19 cellular contexts compared by ENCODE assay signal in genomic region chr5:159463590-159464321, GRCh38.
DNase-seq lines count a peak whose midpoint lies in the region; ATAC-seq and TF ChIP-seq lines count a peak whose summit lies in the region.
"Had no signal": no experiment of that assay in that cellular context is flagged by ENCODE, and none has a peak within 500 bp of the region (broad histone marks: within the 10 kb centered on the region; RNA-seq: fewer than 3 reads in every experiment).

No MANE protein-coding gene starts in this region.

- H3K27ac ChIP-seq in prostate gland = no peak overlapping the region
- H3K27ac ChIP-seq: cardiac muscle cell, HL-60 had no signal

- no peaks in the 10 kb centered on the region for H3K36me3 ChIP-seq in prostate gland
- H3K36me3 ChIP-seq: cardiac muscle cell, MG63 had no signal

- no peaks in the 10 kb centered on the region for H3K4me1 ChIP-seq in prostate gland (replicated peaks)

- DNase-seq in ACHN = peak; percentile 54
- DNase-seq in HT1080 (ENCODE audit: low read depth) = peak; percentile 30
- peak; percentile 68 for DNase-seq in iris pigment epithelial cell (ENCODE audit: low read depth)
- DNase-seq in NCI-H1105 (lab: John Stamatoyannopoulos, UW) = no peak
- DNase-seq in prostate gland (ENCODE audit: low spot score) = no peak
- DNase-seq in stimulated activated CD4-positive, alpha-beta T cell treated with anti-CD3 and anti-CD28 coated beads, Interleukin-4, amount 100 ng/mL, for 1 hour = no peak
- no peak for DNase-seq in GM13977 (ENCODE audit: low spot score)
- DNase-seq: activated CD8-positive, alpha-beta memory T cell treated with anti-CD3 and anti-CD28 coated beads, Interleukin-2, amount 10 ng/mL, durations not matched to agents 7 days and 5 days; DMS79 treated with DMSO at 0.1 percent for 48 hours; immature natural killer cell; MG63; mucosa of descending colon; NCI-H2107; occipital lobe; stimulated activated naive CD8-positive, alpha-beta T cell treated with anti-CD3 and anti-CD28 coated beads, Interleukin-15, amount 100 ng/mL, for 72 hours had no signal

- in situ Hi-C loops in ACHN (cut with HindIII; ENCODE audit: low pct_ligation_motif_present, low pct_unique_long_range_greater_than_20kb, low sequenced_read_pairs) = no loop called here
- in situ Hi-C loops in GM13977 (cut with MboI; ENCODE audit: low pct_unique_long_range_greater_than_20kb, low sequenced_read_pairs, unreplicated experiment) = no loop called here

- TF ChIP-seq CTCF in prostate gland (IDR thresholded peaks at IDR 0.05) = no peak
- no peak for TF ChIP-seq CTCF in GM13977 (IDR thresholded peaks at IDR 0.05; ENCODE audit: extremely low read depth, insufficient read depth, missing control alignments)

- H3K4me3 ChIP-seq in prostate gland = no peak overlapping the region
- H3K4me3 ChIP-seq: cardiac muscle cell, MG63, mucosa of descending colon, smooth muscle cell had no signal

- peak; percentile 37; the same call in 2 of the 3 replicates for ATAC-seq in SK-N-SH treated with all-trans-retinoic acid at 6 μM for 48 hours
- ATAC-seq: activated CD8-positive, alpha-beta memory T cell treated with anti-CD3 and anti-CD28 coated beads, Interleukin-2, amount 10 ng/mL, durations not matched to agents 7 days and 5 days; mucosa of descending colon; stimulated activated naive CD8-positive, alpha-beta T cell treated with anti-CD3 and anti-CD28 coated beads, Interleukin-15, amount 100 ng/mL, for 72 hours had no signal

- TF ChIP-seq POLR2A in prostate gland (IDR thresholded peaks at IDR 0.05) = no peak

- H3K9me3 ChIP-seq in prostate gland = no peaks in the 10 kb centered on the region
- H3K9me3 ChIP-seq: MG63, mucosa of descending colon had no signal

- no peaks in the 10 kb centered on the region for H3K27me3 ChIP-seq in prostate gland (replicated peaks; ENCODE audit: insufficient read depth)
- H3K27me3 ChIP-seq: cardiac muscle cell, MG63 had no signal

- intact Hi-C loops in prostate gland (cut with DNase I) = no loop called here

- WGBS in prostate gland = 81% methylated on average over 1 of the region's 1 CpG

TF ChIP-seq in SK-N-SH treated with all-trans-retinoic acid at 6 μM for 48 hours, 23 proteins besides CTCF, POLR2A, EP300 and RAD21:
- no peak for TF ChIP-seq ZNF70 (CRISPR knock-in tag; IDR thresholded peaks at IDR 0.05)
- TF ChIP-seq ISL1 (CRISPR knock-in tag; IDR thresholded peaks at IDR 0.05) = peak; percentile 73
- peak; percentile 51; the same call in 1 of the 2 replicates for TF ChIP-seq ESRRG (CRISPR knock-in tag; IDR thresholded peaks at IDR 0.05)
- TF ChIP-seq ZC3H10 (CRISPR knock-in tag; IDR thresholded peaks at IDR 0.05) = peak; percentile 60; the same call in 1 of the 2 replicates
TF ChIP-seq in SK-N-SH treated with all-trans-retinoic acid at 6 μM for 48 hours: peak in this region for 3.

Comparison
In these comparisons a context has a peak if more than half of its experiments do, and no peak if none do; other contexts are left out.
1. DNase-seq: peak in ACHN (single experiment), HT1080 (single experiment) and iris pigment epithelial cell (single experiment); none in NCI-H1105 (single experiment), prostate gland (single experiment), stimulated activated CD4-positive, alpha-beta T cell treated with anti-CD3 and anti-CD28 coated beads, Interleukin-4, amount 100 ng/mL, for 1 hour (single experiment) and GM13977 (single experiment).